Comparison of ENCODE assay signal across 15 cellular contexts in genomic region chr1:109903371-109903930, GRCh38. TPM values are rescaled to one million over a fixed set of nuclear protein-coding genes. Genes with fewer than 3 reads are reported as not detected.
DNase-seq lines count a peak whose midpoint lies in the region; ATAC-seq and TF ChIP-seq lines count a peak whose summit lies in the region.
"Had no signal": no experiment of that assay in that cellular context is flagged by ENCODE, and none has a peak within 500 bp of the region (broad histone marks: within the 10 kb centered on the region; RNA-seq: fewer than 3 reads in every experiment).

No MANE protein-coding gene starts in this region.

- TF ChIP-seq CTCF in neural progenitor cell (IDR thresholded peaks at IDR 0.05): no peak
- no peak for TF ChIP-seq CTCF in osteocyte (IDR thresholded peaks at IDR 0.05)

- H3K9ac ChIP-seq in neural progenitor cell: no peak overlapping the region
- H3K9ac ChIP-seq: BLaER1 had no signal

- H3K27me3 Mint-ChIP-seq in CD4-positive, CD25-positive, alpha-beta regulatory T cell: peaks cover 5% of the 10 kb centered on the region
- H3K27me3 Mint-ChIP-seq in activated T-helper 1 cell treated with anti-CD3 and anti-CD28 coated beads, Interleukin-12 subunit alpha, Interleukin-12 subunit beta, Interleukin-2, Interleukin-4 antibody, amounts not matched to agents 30 ng/mL and 10 ng/mL and 1 ng/mL, durations not matched to agents 14 hours and 24 hours and 36 hours (ENCODE audit: insufficient read depth): no peaks in the 10 kb centered on the region
- peaks cover 9% of the 10 kb centered on the region for H3K27me3 Mint-ChIP-seq in neural progenitor cell (ENCODE audit: insufficient read depth, low read depth)
- H3K27me3 Mint-ChIP-seq in osteocyte (ENCODE audit: unreplicated experiment): peaks cover 3% of the 10 kb centered on the region

- no peak overlapping the region for H2AFZ ChIP-seq in neural progenitor cell (replicated peaks)

- no peaks in the 10 kb centered on the region for H3K9me3 Mint-ChIP-seq in CD4-positive, CD25-positive, alpha-beta regulatory T cell
- H3K9me3 Mint-ChIP-seq in activated T-helper 1 cell treated with anti-CD3 and anti-CD28 coated beads, Interleukin-12 subunit alpha, Interleukin-12 subunit beta, Interleukin-2, Interleukin-4 antibody, amounts not matched to agents 30 ng/mL and 10 ng/mL and 1 ng/mL, durations not matched to agents 14 hours and 24 hours and 36 hours: no peaks in the 10 kb centered on the region
- H3K9me3 Mint-ChIP-seq in neural progenitor cell: peaks cover 2% of the 10 kb centered on the region
- H3K9me3 Mint-ChIP-seq in osteocyte (ENCODE audit: unreplicated experiment): no peaks in the 10 kb centered on the region
- H3K9me3 Mint-ChIP-seq: H9 had no signal

- intact Hi-C loops in activated T-helper 1 cell treated with anti-CD3 and anti-CD28 coated beads, Interleukin-12 subunit alpha, Interleukin-12 subunit beta, Interleukin-2, Interleukin-4 antibody, amounts not matched to agents 30 ng/mL and 10 ng/mL and 1 ng/mL, durations not matched to agents 14 hours and 24 hours and 36 hours (cut with micrococcal nuclease): no loop called here

- H3K27ac Mint-ChIP-seq in CD4-positive, CD25-positive, alpha-beta regulatory T cell: peak overlapping the region; percentile 29 to 58 (median 55)
- peak overlapping the region; percentile 35 for H3K27ac Mint-ChIP-seq in activated T-helper 1 cell treated with anti-CD3 and anti-CD28 coated beads, Interleukin-12 subunit alpha, Interleukin-12 subunit beta, Interleukin-2, Interleukin-4 antibody, amounts not matched to agents 30 ng/mL and 10 ng/mL and 1 ng/mL, durations not matched to agents 14 hours and 24 hours and 36 hours
- H3K27ac Mint-ChIP-seq in neural progenitor cell: no peak overlapping the region
- H3K27ac Mint-ChIP-seq in osteocyte (ENCODE audit: unreplicated experiment): no peak overlapping the region
- H3K27ac Mint-ChIP-seq: H9 had no signal

- no peak overlapping the region for H3K4me3 ChIP-seq in CD4-positive, CD25-positive, alpha-beta regulatory T cell (ENCODE audit: low read depth, low read length)
- no peak overlapping the region for H3K4me3 ChIP-seq in neural progenitor cell
- H3K4me3 ChIP-seq: BLaER1, GM12878 had no signal

- H3K4me1 Mint-ChIP-seq in CD4-positive, CD25-positive, alpha-beta regulatory T cell: peaks cover 7 to 43% (median 30%) of the 10 kb centered on the region in 4 donors
- peaks cover 62% of the 10 kb centered on the region for H3K4me1 Mint-ChIP-seq in activated T-helper 1 cell treated with anti-CD3 and anti-CD28 coated beads, Interleukin-12 subunit alpha, Interleukin-12 subunit beta, Interleukin-2, Interleukin-4 antibody, amounts not matched to agents 30 ng/mL and 10 ng/mL and 1 ng/mL, durations not matched to agents 14 hours and 24 hours and 36 hours (ENCODE audit: low read depth)
- H3K4me1 Mint-ChIP-seq in neural progenitor cell (peaks cover 16% of the 10 kb centered on the region), osteocyte (ENCODE audit: unreplicated experiment) (peaks cover 6% of the 10 kb centered on the region)

- no peak overlapping the region for H3K4me2 ChIP-seq in neural progenitor cell
- H3K4me2 ChIP-seq: BLaER1 had no signal

- no peaks in the 10 kb centered on the region for H4K20me1 ChIP-seq in neural progenitor cell (ENCODE audit: low read depth)
- H4K20me1 ChIP-seq: BLaER1 had no signal

- H3K4me1 ChIP-seq in CD4-positive, CD25-positive, alpha-beta regulatory T cell (ENCODE audit: control insufficient read depth, insufficient read depth, low read length, poor library complexity, severe bottlenecking): peaks cover 27% of the 10 kb centered on the region
- H3K4me1 ChIP-seq in neural progenitor cell: peaks cover 4% of the 10 kb centered on the region

- H3K4me3 Mint-ChIP-seq in CD4-positive, CD25-positive, alpha-beta regulatory T cell: peak overlapping the region in 1 of 4 donors; percentile 14
- H3K4me3 Mint-ChIP-seq in activated T-helper 1 cell treated with anti-CD3 and anti-CD28 coated beads, Interleukin-12 subunit alpha, Interleukin-12 subunit beta, Interleukin-2, Interleukin-4 antibody, amounts not matched to agents 30 ng/mL and 10 ng/mL and 1 ng/mL, durations not matched to agents 14 hours and 24 hours and 36 hours: no peak overlapping the region
- H3K4me3 Mint-ChIP-seq in neural progenitor cell: peak overlapping the region; percentile 17
- H3K4me3 Mint-ChIP-seq in osteocyte (ENCODE audit: unreplicated experiment): no peak overlapping the region
- H3K4me3 Mint-ChIP-seq: H9 had no signal

- no peak overlapping the region for H3K27ac ChIP-seq in CD4-positive, CD25-positive, alpha-beta regulatory T cell (ENCODE audit: insufficient read depth, low read length, poor library complexity, severe bottlenecking)
- H3K27ac ChIP-seq in neural progenitor cell: no peak overlapping the region
- H3K27ac ChIP-seq: 22Rv1, BLaER1 had no signal

- H3K36me3 ChIP-seq in CD4-positive, CD25-positive, alpha-beta regulatory T cell (ENCODE audit: control insufficient read depth, insufficient read depth, low read length): no peaks in the 10 kb centered on the region
- H3K36me3 ChIP-seq in neural progenitor cell: no peaks in the 10 kb centered on the region
- H3K36me3 ChIP-seq: BLaER1 had no signal

- ATAC-seq in CD4-positive, CD25-positive, alpha-beta regulatory T cell (ENCODE audit: low read depth in 2 of 2): no peak
- ATAC-seq in GM21576 (IDR thresholded peaks at IDR 0.05; ENCODE audit: unreplicated experiment): no peak
- ATAC-seq: GM12878 had no signal

- peaks cover 2% of the 10 kb centered on the region for H3K36me3 Mint-ChIP-seq in CD4-positive, CD25-positive, alpha-beta regulatory T cell
- H3K36me3 Mint-ChIP-seq in activated T-helper 1 cell treated with anti-CD3 and anti-CD28 coated beads, Interleukin-12 subunit alpha, Interleukin-12 subunit beta, Interleukin-2, Interleukin-4 antibody, amounts not matched to agents 30 ng/mL and 10 ng/mL and 1 ng/mL, durations not matched to agents 14 hours and 24 hours and 36 hours (ENCODE audit: low read depth): peaks cover 3% of the 10 kb centered on the region
- H3K36me3 Mint-ChIP-seq in neural progenitor cell: no peaks in the 10 kb centered on the region
- H3K36me3 Mint-ChIP-seq in osteocyte (ENCODE audit: unreplicated experiment): no peaks in the 10 kb centered on the region

- no peaks in the 10 kb centered on the region for H3K9me3 ChIP-seq in CD4-positive, CD25-positive, alpha-beta regulatory T cell (ENCODE audit: control insufficient read depth in 2 of 2, low read length in 2 of 2)
- no peaks in the 10 kb centered on the region for H3K9me3 ChIP-seq in neural progenitor cell (ENCODE audit: low read depth)
- H3K9me3 ChIP-seq: BLaER1 had no signal

- no peaks in the 10 kb centered on the region for H3K27me3 ChIP-seq in CD4-positive, CD25-positive, alpha-beta regulatory T cell (ENCODE audit: control insufficient read depth, insufficient read depth, low read length)
- peaks cover 21% of the 10 kb centered on the region for H3K27me3 ChIP-seq in neural progenitor cell
- H3K27me3 ChIP-seq: BLaER1 had no signal

- DNase-seq in NCI-H146 (lab: John Stamatoyannopoulos, UW): peak; percentile 11
- DNase-seq in NCI-H146 treated with DMSO at 0.1 percent for 48 hours (lab: John Stamatoyannopoulos, UW; ENCODE audit: unreplicated experiment): no peak
- no peak for DNase-seq in CD4-positive, CD25-positive, alpha-beta regulatory T cell
- DNase-seq in activated T-helper 1 cell treated with anti-CD3 and anti-CD28 coated beads, Interleukin-12 subunit alpha, Interleukin-12 subunit beta, Interleukin-2, Interleukin-4 antibody, amounts not matched to agents 30 ng/mL and 10 ng/mL and 1 ng/mL, durations not matched to agents 14 hours and 24 hours and 36 hours (ENCODE audit: low spot score): no peak
- no peak for DNase-seq in neural progenitor cell (ENCODE audit: low spot score)
- DNase-seq in osteocyte (ENCODE audit: extremely low spot score, unreplicated experiment): no peak
- no peak for DNase-seq in 8988T
- DNase-seq: AML-193, DMS79, GOT3, H9 had no signal

- H3K79me2 ChIP-seq in neural progenitor cell (ENCODE audit: low read depth): no peaks in the 10 kb centered on the region

- no peaks in the 10 kb centered on the region for H3F3A ChIP-seq in neural progenitor cell (ENCODE audit: low read depth)

RNA-seq across cellular contexts. Expression of gene CSF1, which starts 7.2 kb away (rescaled TPM):
- 28.4 TPM for total RNA-seq in CD4-positive, CD25-positive, alpha-beta regulatory T cell
- 10 to 100 TPM; 12.2 to 21.1 (median 16.1) TPM for polyA plus RNA-seq in CD4-positive, CD25-positive, alpha-beta regulatory T cell
- 269 and 275 TPM in 2 replicates for total RNA-seq in activated T-helper 1 cell treated with anti-CD3 and anti-CD28 coated beads, Interleukin-12 subunit alpha, Interleukin-12 subunit beta, Interleukin-2, Interleukin-4 antibody, amounts not matched to agents 30 ng/mL and 10 ng/mL and 1 ng/mL, durations not matched to agents 14 hours and 24 hours and 36 hours
- total RNA-seq in neural progenitor cell (ENCODE audit: low replicate concordance) (2.7 and 5.0 TPM in 2 replicates), osteocyte (27.9 and 36.2 TPM in 2 replicates)

Comparison
In these comparisons a context has a peak if more than half of its experiments do, and no peak if none do; other contexts are left out.
1. H3K27ac Mint-ChIP-seq: peak in CD4-positive, CD25-positive, alpha-beta regulatory T cell (3 of 3) and activated T-helper 1 cell treated with anti-CD3 and anti-CD28 coated beads, Interleukin-12 subunit alpha, Interleukin-12 subunit beta, Interleukin-2, Interleukin-4 antibody, amounts not matched to agents 30 ng/mL and 10 ng/mL and 1 ng/mL, durations not matched to agents 14 hours and 24 hours and 36 hours (single experiment); none in neural progenitor cell (single experiment) and osteocyte (single experiment).